8 cellular contexts compared by ENCODE assay signal in genomic region chr17:2929881-2930533, GRCh38.
DNase-seq lines count a peak whose midpoint lies in the region; TF ChIP-seq lines count a peak whose summit lies in the region.

No MANE protein-coding gene starts in this region.

- CTCF ChIA-PET in AG04449 (lab: Yijun Ruan, JAX): interaction anchor here (0.9 to 1.3 kb wide), 2 partner anchors 78 to 100 kb away, joined by 3 read pairs; no protein-coding TSS in a partner anchor

- in situ Hi-C loops in GM13977 (cut with MboI; ENCODE audit: low pct_unique_long_range_greater_than_20kb, low sequenced_read_pairs, unreplicated experiment): no loop called here

- TF ChIP-seq CTCF in AG04449 (IDR thresholded peaks at IDR 0.05; ENCODE audit: insufficient read depth, low read length, missing control alignments) (peak; percentile 38), GM13977 (IDR thresholded peaks at IDR 0.05; ENCODE audit: extremely low read depth, insufficient read depth, missing control alignments) (peak; percentile 59), choroid plexus epithelial cell (conservative IDR thresholded peaks at IDR 0.05; ENCODE audit: low read depth, low read length) (peak; percentile 76)

- DNase-seq in AG04449 (ENCODE audit: low read depth, low spot score): no peak
- DNase-seq in GM13977 (ENCODE audit: low spot score): peak; percentile 70
- DNase-seq in SK-N-DZ (ENCODE audit: low spot score): peak; percentile 86
- peak; percentile 33 for DNase-seq in choroid plexus epithelial cell (ENCODE audit: low read depth)
- DNase-seq in myocyte (ENCODE audit: low read depth): peak; percentile 25
- no peak for DNase-seq in COR-L47 (lab: John Stamatoyannopoulos, UW)
- DNase-seq in inferior parietal cortex (ENCODE audit: extremely low spot score): no peak
- no peak for DNase-seq in medulla oblongata (ENCODE audit: extremely low spot score)

- H3K4me3 ChIP-seq in AG04449 (ENCODE audit: low read depth, low read length) (no peak overlapping the region), choroid plexus epithelial cell (ENCODE audit: low read depth, low read length) (no peak overlapping the region)

- POLR2A ChIA-PET in AG04449 (lab: Yijun Ruan, JAX): no interaction called here

Comparison
In these comparisons a context has a peak if more than half of its experiments do, and no peak if none do; other contexts are left out.
1. DNase-seq: peak in GM13977 (single experiment), SK-N-DZ (single experiment), choroid plexus epithelial cell (single experiment) and myocyte (single experiment); none in AG04449 (single experiment), COR-L47 (single experiment), inferior parietal cortex (single experiment) and medulla oblongata (single experiment).
2. Peak in every context shown above with its lines, with median percentiles within 50 percentile points of each other: CTCF ChIP-seq.